12 cellular contexts compared by ENCODE assay signal in the genomic region with DNA sequence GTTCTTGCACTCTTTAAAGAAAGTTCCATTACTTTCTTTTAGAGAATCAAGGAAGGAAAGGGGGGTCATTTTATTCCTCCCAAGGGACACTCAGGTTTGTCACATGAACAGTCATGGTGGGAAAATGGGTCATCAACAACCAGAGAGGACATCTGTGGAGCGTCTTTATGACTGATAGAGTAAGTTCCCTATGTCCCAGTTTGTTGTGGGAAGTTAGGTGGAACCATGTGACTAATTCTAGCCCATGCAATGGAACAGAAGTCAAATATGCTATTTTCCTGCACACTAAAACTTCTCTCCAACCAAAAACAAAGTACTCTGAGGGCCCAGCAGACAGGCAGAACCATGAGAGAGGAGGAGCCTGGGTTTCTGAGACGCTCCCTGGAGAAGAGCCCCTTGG.
A peak's percentile ranks its signal among the peaks of the same experiment; 100 is the strongest.
DNase-seq lines count a peak whose midpoint lies in the region; ATAC-seq, FAIRE-seq and TF ChIP-seq lines count a peak whose summit lies in the region.
"Had no signal": no experiment of that assay in that cellular context is flagged by ENCODE, and none has a peak within 500 bp of the region (broad histone marks: within the 10 kb centered on the region; RNA-seq: fewer than 3 reads in every experiment).

No MANE protein-coding gene starts in this region.

- H3K4me1 Mint-ChIP-seq in T-helper 17 cell, result peaks cover 11% of the 10 kb centered on the region
- H3K4me1 Mint-ChIP-seq: nephron had no signal

- no peaks in the 10 kb centered on the region for H3K79me1 ChIP-seq in mesendoderm (ENCODE audit: low read length)

- H3K23ac ChIP-seq in mesendoderm (ENCODE audit: low read length), result no peak overlapping the region

- H3K56ac ChIP-seq in mesendoderm (ENCODE audit: low read length), result no peak overlapping the region

- H2AK5ac ChIP-seq in mesendoderm (ENCODE audit: low read length), result no peak overlapping the region

- no peaks in the 10 kb centered on the region for H3K27me3 Mint-ChIP-seq in T-helper 17 cell

- H3K4me1 ChIP-seq in neutrophil (ENCODE audit: control insufficient read depth in 1 of 2, insufficient read depth in 1 of 2, low read depth in 1 of 2, low read length in 1 of 2) (peaks cover 0 to 12% of the 10 kb centered on the region in 2 experiments), mesendoderm (ENCODE audit: control insufficient read depth, low read depth, low read length) (no peaks in the 10 kb centered on the region)

- no peaks in the 10 kb centered on the region for H3K79me2 ChIP-seq in mesendoderm (ENCODE audit: control insufficient read depth, insufficient read depth, low read length)

- H3K36me3 ChIP-seq in neutrophil (no peaks in the 10 kb centered on the region), mesendoderm (ENCODE audit: control insufficient read depth, insufficient read depth, low read length) (no peaks in the 10 kb centered on the region)

- no peaks in the 10 kb centered on the region for H3K27me3 ChIP-seq in neutrophil
- H3K27me3 ChIP-seq in mesendoderm (ENCODE audit: insufficient read depth, low read length, poor library complexity), result no peaks in the 10 kb centered on the region

- H4K8ac ChIP-seq in mesendoderm (ENCODE audit: low read depth, low read length), result no peak overlapping the region

- H2BK15ac ChIP-seq in mesendoderm (replicated peaks; ENCODE audit: low read depth), result no peak overlapping the region

- DNase-seq in T-helper 17 cell (no peak), HK-2 (ENCODE audit: unreplicated experiment) (no peak), mesendoderm (no peak), GM12892 (ENCODE audit: insufficient read length) (no peak), AG20443 (ENCODE audit: low spot score) (no peak)
- DNase-seq: foreskin fibroblast, NCI-H748 treated with DMSO at 0.1 percent for 48 hours had no signal

- peak overlapping the region; percentile 69 for H3K27ac ChIP-seq in neutrophil
- no peak overlapping the region for H3K27ac ChIP-seq in mesendoderm (ENCODE audit: low read depth, low read length)
- H3K27ac ChIP-seq: VCaP had no signal

- WGBS in mesendoderm (ENCODE audit: extremely low coverage, insufficient coverage, low lambda C conversion rate), result no CpG with 5 or more reads among the region's 2 CpGs

- H3K4me2 ChIP-seq in mesendoderm (ENCODE audit: low read length), result no peak overlapping the region

- no peak overlapping the region for H2BK5ac ChIP-seq in mesendoderm (ENCODE audit: low read length)

- no peak for TF ChIP-seq CTCF in neutrophil (IDR thresholded peaks at IDR 0.05)

- TF ChIP-seq POLR2A in GM12892 (IDR thresholded peaks at IDR 0.05; ENCODE audit: low read depth, low read length), result no peak

- no peaks in the 10 kb centered on the region for H3K36me3 Mint-ChIP-seq in T-helper 17 cell (ENCODE audit: low read depth)

- H3K9me3 ChIP-seq in T-helper 17 cell (ENCODE audit: control insufficient read depth, low read length, poor library complexity, severe bottlenecking), result no peaks in the 10 kb centered on the region
- H3K9me3 ChIP-seq in neutrophil, result no peaks in the 10 kb centered on the region

- ATAC-seq in GM18520 (IDR thresholded peaks at IDR 0.05; ENCODE audit: unreplicated experiment) (peak; percentile 12), HG02623 (IDR thresholded peaks at IDR 0.05; ENCODE audit: unreplicated experiment) (peak; percentile 19), T-helper 17 cell (no peak)

- H3K4ac ChIP-seq in mesendoderm (ENCODE audit: low read depth, low read length), result no peak overlapping the region

- H2BK120ac ChIP-seq in mesendoderm (ENCODE audit: low read depth, low read length), result no peak overlapping the region

- no peak for FAIRE-seq in GM12892 (lab: Jason Lieb, UNC)

- H4K5ac ChIP-seq in mesendoderm (ENCODE audit: low read length), result no peak overlapping the region

- no peak overlapping the region for H3K9ac ChIP-seq in mesendoderm (ENCODE audit: low read length)

- peak overlapping the region; percentile 90 for H3K27ac Mint-ChIP-seq in T-helper 17 cell
- H3K27ac Mint-ChIP-seq: nephron had no signal

- H3K4me3 ChIP-seq in neutrophil (ENCODE audit: low read depth in 1 of 2, low read length in 1 of 2), result peak overlapping the region in 1 of 2 experiments; percentile 14
- H3K4me3 ChIP-seq in mesendoderm (ENCODE audit: low read length), result no peak overlapping the region

- H3K4me3 Mint-ChIP-seq in T-helper 17 cell, result peak overlapping the region; percentile 77
- H3K4me3 Mint-ChIP-seq: nephron had no signal

- H3K18ac ChIP-seq in mesendoderm (ENCODE audit: low read length), result no peak overlapping the region
